18 cellular contexts compared by ENCODE assay signal in genomic region chr10:58817499-58817898, GRCh38.
DNase-seq lines count a peak whose midpoint lies in the region; ATAC-seq and TF ChIP-seq lines count a peak whose summit lies in the region.
"Had no signal": no experiment of that assay in that cellular context is flagged by ENCODE, and none has a peak within 500 bp of the region (broad histone marks: within the 10 kb centered on the region; RNA-seq: fewer than 3 reads in every experiment).

No MANE protein-coding gene starts in this region.

- H3K36me3 ChIP-seq in neural progenitor cell: no peaks in the 10 kb centered on the region
- H3K36me3 ChIP-seq: uterus had no signal

- no peaks in the 10 kb centered on the region for H4K20me1 ChIP-seq in neural progenitor cell (ENCODE audit: low read depth)

- H3K79me2 ChIP-seq in neural progenitor cell (ENCODE audit: low read depth): no peaks in the 10 kb centered on the region

- H3K4me3 ChIP-seq in astrocyte of the spinal cord (ENCODE audit: low read depth, low read length) (no peak overlapping the region), neural progenitor cell (no peak overlapping the region)
- H3K4me3 ChIP-seq: uterus had no signal

- no peak overlapping the region for H3K4me2 ChIP-seq in neural progenitor cell

- POLR2A ChIA-PET in GM10248 (lab: Yijun Ruan, JAX): no interaction called here

- no peak overlapping the region for H3K9ac ChIP-seq in neural progenitor cell

- TF ChIP-seq CTCF in astrocyte of the spinal cord (IDR thresholded peaks at IDR 0.05; ENCODE audit: low read depth, low read length) (no peak), neural progenitor cell (IDR thresholded peaks at IDR 0.05) (no peak), GM10248 (IDR thresholded peaks at IDR 0.05; ENCODE audit: control extremely low read depth, extremely low read depth, low read depth, missing control alignments) (no peak)

- H3K27me3 ChIP-seq in neural progenitor cell: no peaks in the 10 kb centered on the region
- H3K27me3 ChIP-seq: uterus had no signal

- DNase-seq in DMS53 (lab: John Stamatoyannopoulos, UW) (peak; percentile 87), astrocyte of the spinal cord (ENCODE audit: low read depth, low spot score) (peak; percentile 31), left ventricle myocardium superior (no peak), neural progenitor cell (ENCODE audit: low spot score) (no peak), GM10248 (ENCODE audit: extremely low spot score) (no peak)
- no peak for DNase-seq in activated naive CD4-positive, alpha-beta T cell treated with anti-CD3 and anti-CD28 coated beads, Interleukin-2, amount 50 U/mL, for 72 hours (ENCODE audit: low spot score in 2 of 2)
- DNase-seq: amygdala; CD8-positive, alpha-beta T cell; cortex of kidney; NCI-H1092; SHP77 treated with DMSO at 0.1 percent for 48 hours; T-helper 2 cell; uterus had no signal

- H3K4me1 Mint-ChIP-seq in neural progenitor cell: peaks cover 16% of the 10 kb centered on the region

- no peaks in the 10 kb centered on the region for H3F3A ChIP-seq in neural progenitor cell (ENCODE audit: low read depth)

- no peaks in the 10 kb centered on the region for H3K36me3 Mint-ChIP-seq in neural progenitor cell
- no peaks in the 10 kb centered on the region for H3K36me3 Mint-ChIP-seq in activated naive CD4-positive, alpha-beta T cell treated with anti-CD3 and anti-CD28 coated beads, Interleukin-2, amount 50 U/mL, for 72 hours
- H3K36me3 Mint-ChIP-seq: CD8-positive, alpha-beta T cell had no signal

- H3K27ac ChIP-seq in neural progenitor cell: no peak overlapping the region
- H3K27ac ChIP-seq: epithelial cell of prostate, uterus had no signal

- H2AFZ ChIP-seq in neural progenitor cell (replicated peaks): no peak overlapping the region

- H3K4me3 Mint-ChIP-seq in neural progenitor cell: no peak overlapping the region
- H3K4me3 Mint-ChIP-seq: CD8-positive, alpha-beta T cell had no signal

- CTCF ChIA-PET in GM10248 (lab: Yijun Ruan, JAX): interaction anchor here (0.7 to 1.8 kb wide), 3 partner anchors 17 to 763 kb away, joined by 3 read pairs; no protein-coding TSS in a partner anchor

- intact Hi-C loops in left ventricle myocardium superior (cut with micrococcal nuclease): no loop called here

- H3K27ac Mint-ChIP-seq in neural progenitor cell: peak overlapping the region; percentile 1
- no peak overlapping the region for H3K27ac Mint-ChIP-seq in activated naive CD4-positive, alpha-beta T cell treated with anti-CD3 and anti-CD28 coated beads, Interleukin-2, amount 50 U/mL, for 72 hours
- H3K27ac Mint-ChIP-seq: activated T-helper 2 cell treated with anti-CD3 and anti-CD28 coated beads, Interferon-gamma antibody, Interleukin-2, Interleukin-4, amounts not matched to agents 10 μg/mL and 5 μg/mL and 100 μg/mL, durations not matched to agents 14 hours and 24 hours and 36 hours; CD8-positive, alpha-beta T cell had no signal

- in situ Hi-C loops in astrocyte of the spinal cord (cut with HindIII; ENCODE audit: low sequenced_read_pairs): no loop called here

- no peaks in the 10 kb centered on the region for H3K9me3 ChIP-seq in neural progenitor cell (ENCODE audit: low read depth)
- H3K9me3 ChIP-seq: uterus had no signal

- peaks cover 4% of the 10 kb centered on the region for H3K27me3 Mint-ChIP-seq in neural progenitor cell (ENCODE audit: insufficient read depth, low read depth)
- H3K27me3 Mint-ChIP-seq: progenitor cell of endocrine pancreas had no signal

- ATAC-seq in left ventricle myocardium superior (peak; percentile 81), GM18868 (IDR thresholded peaks at IDR 0.05; ENCODE audit: unreplicated experiment) (no peak)
- no peak for ATAC-seq in activated naive CD4-positive, alpha-beta T cell treated with anti-CD3 and anti-CD28 coated beads, Interleukin-2, amount 50 U/mL, for 72 hours
- no peak for ATAC-seq in activated CD4-positive, CD25-positive, alpha-beta regulatory T cell treated with anti-CD3 and anti-CD28 coated beads, Interleukin-2, amount 50 U/mL, for 24 hours
- ATAC-seq: CD8-positive, alpha-beta T cell had no signal

- H3K4me1 ChIP-seq in neural progenitor cell: no peaks in the 10 kb centered on the region

- H3K9me3 Mint-ChIP-seq in neural progenitor cell: no peaks in the 10 kb centered on the region
- H3K9me3 Mint-ChIP-seq in activated naive CD4-positive, alpha-beta T cell treated with anti-CD3 and anti-CD28 coated beads, Interleukin-2, amount 50 U/mL, for 72 hours: no peaks in the 10 kb centered on the region
- H3K9me3 Mint-ChIP-seq: activated T-helper 2 cell treated with anti-CD3 and anti-CD28 coated beads, Interferon-gamma antibody, Interleukin-2, Interleukin-4, amounts not matched to agents 10 μg/mL and 5 μg/mL and 100 μg/mL, durations not matched to agents 14 hours and 24 hours and 36 hours; CD8-positive, alpha-beta T cell had no signal

Comparison
In these comparisons a context has a peak if more than half of its experiments do, and no peak if none do; other contexts are left out.
1. DNase-seq: peak in DMS53 (single experiment) and astrocyte of the spinal cord (single experiment); none in left ventricle myocardium superior (single experiment), neural progenitor cell (single experiment), GM10248 (single experiment) and activated naive CD4-positive, alpha-beta T cell treated with anti-CD3 and anti-CD28 coated beads, Interleukin-2, amount 50 U/mL, for 72 hours (0 of 2).